In genomic region chr3:197487911-197488391, GRCh38 we compare ENCODE assay signal across 9 cellular contexts.
DNase-seq lines count a peak whose midpoint lies in the region; ATAC-seq and TF ChIP-seq lines count a peak whose summit lies in the region.
"Had no signal": no experiment of that assay in that cellular context is flagged by ENCODE, and none has a peak within 500 bp of the region (broad histone marks: within the 10 kb centered on the region; RNA-seq: fewer than 3 reads in every experiment).

No MANE protein-coding gene starts in this region.

- DNase-seq in AG20443 (ENCODE audit: low spot score) (peak; percentile 92), NCI-H1092 treated with DMSO at 0.1 percent for 48 hours (lab: John Stamatoyannopoulos, UW) (peak; percentile 12), dermis blood vessel endothelial cell (peak; percentile 97), lung microvascular endothelial cell (ENCODE audit: low read depth in 2 of 2) (peak; percentile 96 to 99), progenitor cell of endocrine pancreas (ENCODE audit: low spot score, unreplicated experiment) (no peak), occipital lobe (lab: John Stamatoyannopoulos, UW) (no peak)
- DNase-seq in stimulated activated effector memory CD8-positive, alpha-beta T cell treated with anti-CD3 and anti-CD28 coated beads, Interleukin-12 subunit alpha, Interleukin-12 subunit beta, amount 100 ng/mL, for 72 hours (ENCODE audit: low spot score in 2 of 2): no peak
- no peak for DNase-seq in effector CD8-positive, alpha-beta T cell (lab: John Stamatoyannopoulos, UW)
- DNase-seq: NCI-H1436 treated with DMSO at 0.1 percent for 48 hours had no signal

- H3K36me3 Mint-ChIP-seq in stimulated activated effector memory CD8-positive, alpha-beta T cell treated with anti-CD3 and anti-CD28 coated beads, Interleukin-12 subunit alpha, Interleukin-12 subunit beta, amount 100 ng/mL, for 72 hours: no peaks in the 10 kb centered on the region
- H3K36me3 Mint-ChIP-seq in progenitor cell of endocrine pancreas (ENCODE audit: insufficient read depth): no peaks in the 10 kb centered on the region

- peaks cover 6% of the 10 kb centered on the region for H3K27me3 Mint-ChIP-seq in progenitor cell of endocrine pancreas

- no peak for ATAC-seq in stimulated activated effector memory CD8-positive, alpha-beta T cell treated with anti-CD3 and anti-CD28 coated beads, Interleukin-12 subunit alpha, Interleukin-12 subunit beta, amount 100 ng/mL, for 72 hours

- no peaks in the 10 kb centered on the region for H3K4me1 Mint-ChIP-seq in stimulated activated effector memory CD8-positive, alpha-beta T cell treated with anti-CD3 and anti-CD28 coated beads, Interleukin-12 subunit alpha, Interleukin-12 subunit beta, amount 100 ng/mL, for 72 hours
- peaks cover 4% of the 10 kb centered on the region for H3K4me1 Mint-ChIP-seq in progenitor cell of endocrine pancreas (ENCODE audit: low read depth)

- no peak overlapping the region for H3K4me3 Mint-ChIP-seq in stimulated activated effector memory CD8-positive, alpha-beta T cell treated with anti-CD3 and anti-CD28 coated beads, Interleukin-12 subunit alpha, Interleukin-12 subunit beta, amount 100 ng/mL, for 72 hours
- no peak overlapping the region for H3K4me3 Mint-ChIP-seq in progenitor cell of endocrine pancreas (ENCODE audit: low read depth)

- H3K9me3 Mint-ChIP-seq in stimulated activated effector memory CD8-positive, alpha-beta T cell treated with anti-CD3 and anti-CD28 coated beads, Interleukin-12 subunit alpha, Interleukin-12 subunit beta, amount 100 ng/mL, for 72 hours: no peaks in the 10 kb centered on the region
- no peaks in the 10 kb centered on the region for H3K9me3 Mint-ChIP-seq in progenitor cell of endocrine pancreas (ENCODE audit: low read depth)

- TF ChIP-seq CTCF in progenitor cell of endocrine pancreas (IDR thresholded peaks at IDR 0.05; ENCODE audit: unreplicated experiment): no peak

- no peak overlapping the region for H3K27ac Mint-ChIP-seq in stimulated activated effector memory CD8-positive, alpha-beta T cell treated with anti-CD3 and anti-CD28 coated beads, Interleukin-12 subunit alpha, Interleukin-12 subunit beta, amount 100 ng/mL, for 72 hours
- no peak overlapping the region for H3K27ac Mint-ChIP-seq in progenitor cell of endocrine pancreas

Comparison
In these comparisons a context has a peak if more than half of its experiments do, and no peak if none do; other contexts are left out.
1. DNase-seq: peak in AG20443 (single experiment), NCI-H1092 treated with DMSO at 0.1 percent for 48 hours (single experiment), dermis blood vessel endothelial cell (single experiment) and lung microvascular endothelial cell (2 of 2); none in stimulated activated effector memory CD8-positive, alpha-beta T cell treated with anti-CD3 and anti-CD28 coated beads, Interleukin-12 subunit alpha, Interleukin-12 subunit beta, amount 100 ng/mL, for 72 hours (0 of 2), effector CD8-positive, alpha-beta T cell (single experiment), progenitor cell of endocrine pancreas (single experiment) and occipital lobe (single experiment).